ENCODE assay signal across 24 cellular contexts in the genomic region with DNA sequence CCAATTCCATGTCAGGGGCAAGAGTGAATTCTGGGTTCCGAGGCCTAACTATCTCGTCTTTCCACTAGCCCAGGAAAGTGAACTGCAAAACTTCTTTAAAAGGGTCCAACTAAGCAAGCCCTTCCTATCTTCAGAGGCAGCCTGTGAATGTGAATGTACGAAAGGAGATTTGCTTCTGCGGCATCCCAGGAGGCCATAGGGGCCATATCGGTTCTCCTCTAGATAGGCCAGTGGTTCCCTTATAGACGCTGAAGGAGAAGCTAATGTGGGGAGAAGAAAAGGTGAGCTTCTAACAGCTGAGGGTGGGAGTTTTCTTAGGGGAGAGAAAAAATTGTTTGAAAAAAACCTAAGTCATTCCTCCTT.
"Had no signal": no experiment of that assay in that cellular context is flagged by ENCODE, and none has a peak within 500 bp of the region (broad histone marks: within the 10 kb centered on the region; RNA-seq: fewer than 3 reads in every experiment).

No MANE protein-coding gene starts in this region.

- H3K4me2 ChIP-seq: hepatocyte had no signal

- DNase-seq: effector CD4-positive, alpha-beta T cell; erythroblast; foreskin melanocyte; kidney; left cardiac atrium; left ventricle myocardium inferior; lower lobe of right lung; mesenchymal stem cell; midbrain; occipital lobe; pancreas; right lobe of liver; stimulated activated CD4-positive, alpha-beta T cell treated with anti-CD3 and anti-CD28 coated beads, Interleukin-1b, Interleukin-23, amount 100 ng/mL, for 48 hours; stimulated activated CD4-positive, alpha-beta T cell treated with anti-CD3 and anti-CD28 coated beads, Interleukin-4, amount 100 ng/mL, for 24 hours; stimulated activated naive CD4-positive, alpha-beta T cell; stomach; substantia nigra had no signal

- H3K36me3 ChIP-seq: left ventricle myocardium inferior, lower lobe of right lung, pancreas, right lobe of liver, stomach, thoracic aorta, transverse colon had no signal

- H3K79me2 ChIP-seq: hepatocyte had no signal

- H3K4me1 Mint-ChIP-seq: endodermal cell had no signal

- H3K4me1 ChIP-seq: left ventricle myocardium inferior, lower lobe of right lung, pancreas, right lobe of liver, stomach, transverse colon had no signal

- H3K27me3 ChIP-seq: right lobe of liver had no signal

- ATAC-seq: left cardiac atrium, lower lobe of right lung, pancreas, right lobe of liver had no signal

- H3K9me3 ChIP-seq: lower lobe of right lung, pancreas, right lobe of liver, thoracic aorta, transverse colon had no signal

- H3K4me3 Mint-ChIP-seq: endodermal cell, nephron had no signal

- H2AFZ ChIP-seq: hepatocyte had no signal

- H3K27ac Mint-ChIP-seq: endodermal cell, nephron, progenitor cell of endocrine pancreas had no signal

- H3K27ac ChIP-seq: coronary artery, hepatocyte, left ventricle myocardium inferior, lower lobe of right lung, pancreas, right lobe of liver, stomach, thoracic aorta, transverse colon had no signal

- H3K4me3 ChIP-seq: coronary artery, hepatocyte, left ventricle myocardium inferior, lower lobe of right lung, pancreas, right lobe of liver, stomach, thoracic aorta, transverse colon had no signal
